Comparison of ENCODE assay signal across 8 cellular contexts in genomic region chr6:3139090-3139903, GRCh38.
DNase-seq lines count a peak whose midpoint lies in the region; ATAC-seq and TF ChIP-seq lines count a peak whose summit lies in the region.

No MANE protein-coding gene starts in this region.

- no peaks in the 10 kb centered on the region for H3K9me3 Mint-ChIP-seq in stimulated activated memory B cell treated with anti-CD40 and anti-IgM and Interleukin-4, amounts not matched to agents 10 μg/mL and 1 μg/mL and 100 μg/mL, for 72 hours

- peaks cover 49% of the 10 kb centered on the region for H3K36me3 Mint-ChIP-seq in stimulated activated memory B cell treated with anti-CD40 and anti-IgM and Interleukin-4, amounts not matched to agents 10 μg/mL and 1 μg/mL and 100 μg/mL, for 72 hours

- peak overlapping the region; percentile 14 for H3K4me3 Mint-ChIP-seq in stimulated activated memory B cell treated with anti-CD40 and anti-IgM and Interleukin-4, amounts not matched to agents 10 μg/mL and 1 μg/mL and 100 μg/mL, for 72 hours

- H3K4me3 ChIP-seq in AG09309 (ENCODE audit: control insufficient read depth, low read depth, low read length): no peak overlapping the region

- H3K27me3 Mint-ChIP-seq in stimulated activated memory B cell treated with anti-CD40 and anti-IgM and Interleukin-4, amounts not matched to agents 10 μg/mL and 1 μg/mL and 100 μg/mL, for 72 hours: no peaks in the 10 kb centered on the region

- peak overlapping the region; percentile 64 for H3K27ac Mint-ChIP-seq in stimulated activated memory B cell treated with anti-CD40 and anti-IgM and Interleukin-4, amounts not matched to agents 10 μg/mL and 1 μg/mL and 100 μg/mL, for 72 hours

- peak; percentile 24 for DNase-seq in AG09309 (ENCODE audit: low read depth)
- DNase-seq in HK-2 (ENCODE audit: unreplicated experiment): peak; percentile 64
- peak; percentile 26 for DNase-seq in RKO (ENCODE audit: low spot score)
- DNase-seq in glomerular visceral epithelial cell (ENCODE audit: extremely low spot score): peak; percentile 76
- no peak for DNase-seq in stimulated activated CD4-positive, alpha-beta T cell treated with anti-CD3 and anti-CD28 coated beads, Interleukin-2, amount 100 ng/mL, for 24 hours

- ATAC-seq in stimulated activated memory B cell treated with anti-CD40 and anti-IgM and Interleukin-4, amounts not matched to agents 10 μg/mL and 1 μg/mL and 100 μg/mL, for 72 hours: peak; percentile 73
- ATAC-seq in GM19023 (IDR thresholded peaks at IDR 0.05; ENCODE audit: unreplicated experiment) (no peak), HG03159 (IDR thresholded peaks at IDR 0.05; ENCODE audit: unreplicated experiment) (no peak)

- H3K4me1 Mint-ChIP-seq in stimulated activated memory B cell treated with anti-CD40 and anti-IgM and Interleukin-4, amounts not matched to agents 10 μg/mL and 1 μg/mL and 100 μg/mL, for 72 hours: peaks cover 14% of the 10 kb centered on the region

- no peak for TF ChIP-seq CTCF in AG09309 (IDR thresholded peaks at IDR 0.05; ENCODE audit: control insufficient read depth, insufficient read depth, low read depth, low read length, missing control alignments)

Comparison
In these comparisons a context has a peak if more than half of its experiments do, and no peak if none do; other contexts are left out.
1. DNase-seq: peak in AG09309 (single experiment), HK-2 (single experiment), RKO (single experiment) and glomerular visceral epithelial cell (single experiment); none in stimulated activated CD4-positive, alpha-beta T cell treated with anti-CD3 and anti-CD28 coated beads, Interleukin-2, amount 100 ng/mL, for 24 hours (0 of 2).